Comparison of ENCODE assay signal across 8 cellular contexts in genomic region chr17:40323317-40323716, GRCh38. TPM values are rescaled to one million over a fixed set of nuclear protein-coding genes. Genes with fewer than 3 reads are reported as not detected.
DNase-seq lines count a peak whose midpoint lies in the region; ATAC-seq and TF ChIP-seq lines count a peak whose summit lies in the region.

No MANE protein-coding gene starts in this region.

- H4K20me1 ChIP-seq in DOHH2 (ENCODE audit: control insufficient read depth, insufficient read depth, low read depth, low read length), result peaks cover 36% of the 10 kb centered on the region

- no peaks in the 10 kb centered on the region for H3K9me3 Mint-ChIP-seq in endodermal cell

- in situ Hi-C loops in Panc1 (cut with HindIII; ENCODE audit: low pct_unique_long_range_greater_than_20kb, low sequenced_read_pairs), result no loop called here

- H3K9me2 ChIP-seq in DOHH2 (replicated peaks; ENCODE audit: control insufficient read depth, low read length), result no peaks in the 10 kb centered on the region

- H3F3A ChIP-seq in DOHH2 (ENCODE audit: control insufficient read depth, insufficient read depth), result no peaks in the 10 kb centered on the region

- peak overlapping the region; percentile 80 for H3K4me2 ChIP-seq in DOHH2 (ENCODE audit: low read length)

- H3K27ac ChIP-seq in DOHH2 (ENCODE audit: low read depth, low read length) (peak overlapping the region; percentile 83), Panc1 (ENCODE audit: low read length) (peak overlapping the region; percentile 95), endodermal cell (ENCODE audit: low read depth, low read length) (peak overlapping the region; percentile 76), rectal smooth muscle tissue (ENCODE audit: low read depth, low read length) (peak overlapping the region; percentile 83)

- peak overlapping the region; percentile 94 for H3K4me3 ChIP-seq in DOHH2 (ENCODE audit: low read length)
- peak overlapping the region in 1 of 2 experiments; percentile 87; a peak in 2 of 4 replicates for H3K4me3 ChIP-seq in Panc1 (ENCODE audit: low read depth in 2 of 2, low read length in 2 of 2)
- no peak overlapping the region for H3K4me3 ChIP-seq in endodermal cell (ENCODE audit: low read length)
- peak overlapping the region; percentile 29 for H3K4me3 ChIP-seq in rectal smooth muscle tissue (ENCODE audit: low read length)

- H3K79me2 ChIP-seq in DOHH2 (ENCODE audit: control insufficient read depth, low read length), result peaks cover 93% of the 10 kb centered on the region

- H3K9ac ChIP-seq in endodermal cell (ENCODE audit: extremely low read depth, low read length, poor library complexity, severe bottlenecking) (no peak overlapping the region), rectal smooth muscle tissue (ENCODE audit: low read length) (no peak overlapping the region)

- POLR2A ChIA-PET in Panc1 (lab: Charles Lee), result interaction anchor here (0.7 kb wide), 1 partner anchor 12 kb away, joined by 4 read pairs; no protein-coding TSS in a partner anchor

- H3K27me3 Mint-ChIP-seq in endodermal cell (ENCODE audit: insufficient read depth), result peaks cover 13% of the 10 kb centered on the region

- 96% methylated on average over 2 of the region's 3 CpGs; no CpG with 5 or more reads in 1 of the 2 experiments for WGBS in endodermal cell (ENCODE audit: insufficient coverage in 1 of 2, insufficient read length in 1 of 2), 2 experiments

- H3K36me3 Mint-ChIP-seq in endodermal cell (ENCODE audit: low read depth), result no peaks in the 10 kb centered on the region

- peak; percentile 14; the same call in 1 of the 2 replicates for ATAC-seq in Panc1

- DNase-seq in Panc1 (ENCODE audit: low read depth, low spot score) (no peak), endodermal cell (no peak), posterior vena cava (ENCODE audit: low spot score) (no peak), DMS53 (lab: John Stamatoyannopoulos, UW) (no peak), NCI-H187 (lab: John Stamatoyannopoulos, UW) (no peak), NCI-H510A (lab: John Stamatoyannopoulos, UW) (no peak)

- CTCF ChIA-PET in Panc1 (lab: Charles Lee), result interaction anchor here (1.1 kb wide), 1 partner anchor 22 kb away, joined by 3 read pairs; no protein-coding TSS in a partner anchor

- intact Hi-C loops in Panc1 (cut with micrococcal nuclease; ENCODE audit: unreplicated experiment) (no loop called here), posterior vena cava (cut with DNase I) (no loop called here)

- H3K4me1 Mint-ChIP-seq in endodermal cell, result peaks cover 36% of the 10 kb centered on the region

- TF ChIP-seq CTCF in DOHH2 (IDR thresholded peaks at IDR 0.05; ENCODE audit: low read depth, low read length, poor library complexity, severe bottlenecking) (no peak), Panc1 (IDR thresholded peaks at IDR 0.05) (no peak), endodermal cell (conservative IDR thresholded peaks at IDR 0.05) (no peak)

- no peaks in the 10 kb centered on the region for H3K27me3 ChIP-seq in DOHH2 (ENCODE audit: control insufficient read depth, low read length)
- H3K27me3 ChIP-seq in Panc1 (ENCODE audit: control insufficient read depth, insufficient read depth, low read length), result no peaks in the 10 kb centered on the region
- peaks cover 5% of the 10 kb centered on the region for H3K27me3 ChIP-seq in endodermal cell (ENCODE audit: control insufficient read depth, insufficient read depth, low read length, poor library complexity, severe bottlenecking)
- no peaks in the 10 kb centered on the region for H3K27me3 ChIP-seq in rectal smooth muscle tissue (ENCODE audit: control insufficient read depth, insufficient read depth, low read length)

- H3K4me1 ChIP-seq in DOHH2 (ENCODE audit: control insufficient read depth, low read length) (peaks cover 94% of the 10 kb centered on the region), Panc1 (ENCODE audit: control insufficient read depth, insufficient read depth, low read length) (peaks cover 83% of the 10 kb centered on the region), endodermal cell (ENCODE audit: control insufficient read depth, insufficient read depth, low read length) (peaks cover 12% of the 10 kb centered on the region), rectal smooth muscle tissue (ENCODE audit: control insufficient read depth, insufficient read depth, low read length) (peaks cover 47% of the 10 kb centered on the region)

- H3K36me3 ChIP-seq in DOHH2 (ENCODE audit: control insufficient read depth, low read length) (no peaks in the 10 kb centered on the region), Panc1 (ENCODE audit: control insufficient read depth, insufficient read depth, low read length) (no peaks in the 10 kb centered on the region; the same call in 1 of the 2 replicates), endodermal cell (ENCODE audit: control insufficient read depth, insufficient read depth, low read length) (no peaks in the 10 kb centered on the region), rectal smooth muscle tissue (ENCODE audit: control insufficient read depth, insufficient read depth, low read length) (no peaks in the 10 kb centered on the region)

- H3K4me3 Mint-ChIP-seq in endodermal cell, result no peak overlapping the region

- H3K27ac Mint-ChIP-seq in endodermal cell, result no peak overlapping the region

- BruUV-seq in Panc1 (replicated peaks; lab: Mats Ljungman, UMichigan), result no TSS peak

- H3K9me3 ChIP-seq in DOHH2 (ENCODE audit: control insufficient read depth, insufficient read depth, low read length) (no peaks in the 10 kb centered on the region), Panc1 (ENCODE audit: control insufficient read depth, insufficient read depth, low read depth, low read length) (no peaks in the 10 kb centered on the region), endodermal cell (ENCODE audit: control insufficient read depth, low read length) (no peaks in the 10 kb centered on the region)

RNA-seq across cellular contexts. Expression of gene RARA, which starts 14.3 kb away (rescaled TPM):
- total RNA-seq in Panc1 (2021; ENCODE audit: unreplicated experiment), result 55.6 TPM
- polyA plus RNA-seq in Panc1 (2012; ENCODE audit: insufficient read length), result 59.9 TPM
- total RNA-seq in endodermal cell, result 10 to 100 TPM; 22.7 to 27.6 TPM
- polyA plus RNA-seq in endodermal cell (2013, experiment 1 of 2), result 51.2 TPM
- 49.4 TPM for polyA plus RNA-seq in endodermal cell (2013, experiment 2 of 2)
- 10 to 100 TPM; 47.5 to 54.5 TPM for total RNA-seq in posterior vena cava

RNA-seq across cellular contexts. Expression of gene CDC6, which starts 35.6 kb away (rescaled TPM):
- total RNA-seq in Panc1 (2021; ENCODE audit: unreplicated experiment), result 66.3 TPM
- 24.3 TPM for polyA plus RNA-seq in Panc1 (2012; ENCODE audit: insufficient read length)
- total RNA-seq in endodermal cell, result 10 to 100 TPM; 88.4 to 95.4 TPM
- polyA plus RNA-seq in endodermal cell (2013, experiment 1 of 2), result 37.8 TPM
- 33.8 TPM for polyA plus RNA-seq in endodermal cell (2013, experiment 2 of 2)
- 1 to 10 TPM; 1.4 to 2.5 TPM for total RNA-seq in posterior vena cava

RNA-seq across cellular contexts. Expression of gene GJD3, which starts 41.2 kb away (rescaled TPM):
- total RNA-seq in Panc1 (2021; ENCODE audit: unreplicated experiment) (0.33 TPM), endodermal cell (not detected), posterior vena cava (under 1 TPM; 0.79 to 1.00 TPM)
- polyA plus RNA-seq in Panc1 (2012; ENCODE audit: insufficient read length), result 5.8 TPM
- polyA plus RNA-seq in endodermal cell (2013, experiment 1 of 2), result not detected
- not detected for polyA plus RNA-seq in endodermal cell (2013, experiment 2 of 2)

Comparison
In these comparisons a context has a peak if more than half of its experiments do, and no peak if none do; other contexts are left out.
1. RNA of gene CDC6, which starts 35.6 kb away (total RNA-seq): 88.4 to 95.4 TPM in endodermal cell and 66.3 TPM in Panc1 (single experiment); 1.4 to 2.5 TPM in posterior vena cava; every median in the first group is over 10 times any median in the second.
2. Peak in every context shown above with its lines, with median percentiles within 50 percentile points of each other: H3K27ac ChIP-seq.